ENCODE assay signal across 10 cellular contexts in the genomic region with DNA sequence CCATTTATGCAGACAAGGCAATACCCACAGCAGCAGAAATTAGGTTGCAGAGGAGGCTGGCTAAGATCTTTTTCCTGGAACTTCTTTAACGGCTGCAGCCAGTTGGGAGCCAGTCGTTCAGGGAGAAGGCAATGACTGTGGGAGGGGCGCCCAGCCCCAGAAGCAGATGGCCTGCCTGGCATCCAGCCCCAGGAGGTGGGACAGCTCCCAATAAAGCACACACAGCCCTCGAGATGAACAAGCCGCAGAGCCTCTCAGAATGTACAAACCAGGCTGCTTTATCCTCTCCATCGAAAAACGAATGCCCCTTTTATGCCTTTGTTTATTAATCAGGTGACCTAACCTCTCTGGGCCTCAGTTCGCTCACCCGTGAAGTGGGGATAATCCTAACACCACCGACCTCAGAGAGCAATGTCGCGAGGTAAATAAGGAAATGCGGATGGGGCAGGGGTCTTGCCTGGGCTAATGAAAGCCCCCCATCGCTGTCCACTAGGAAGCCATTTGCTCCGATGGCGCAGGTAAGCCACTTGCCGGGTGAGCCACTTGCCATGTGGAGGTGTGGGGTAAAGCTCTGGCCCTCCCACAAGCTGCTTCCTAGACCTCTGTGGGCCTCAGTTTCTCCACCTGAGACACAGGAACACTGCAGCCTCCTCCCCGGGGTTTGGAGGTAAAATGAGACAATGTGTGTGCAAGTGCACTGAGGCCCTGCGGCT. TPM values are rescaled to one million over a fixed set of nuclear protein-coding genes. Genes with fewer than 3 reads are reported as not detected.
DNase-seq lines count a peak whose midpoint lies in the region; ATAC-seq and TF ChIP-seq lines count a peak whose summit lies in the region.
"Had no signal": no experiment of that assay in that cellular context is flagged by ENCODE, and none has a peak within 500 bp of the region (broad histone marks: within the 10 kb centered on the region; RNA-seq: fewer than 3 reads in every experiment).

No MANE protein-coding gene starts in this region.

- no peak overlapping the region for H3K4me3 Mint-ChIP-seq in H9
- H3K4me3 Mint-ChIP-seq: T-helper 1 cell treated with Interleukin-12 subunit alpha and Interleukin-12 subunit beta and Interleukin-4 antibody, amounts not matched to agents 30 μg/mL and 1 μg/mL, for 36 hours had no signal

- H3K36me3 Mint-ChIP-seq in H9 (ENCODE audit: insufficient read depth in 1 of 3, low read depth in 3 of 3), result no peaks in the 10 kb centered on the region

- H3K27me3 ChIP-seq in DND-41 (ENCODE audit: insufficient read depth, low read length, poor library complexity), result peaks cover 32% of the 10 kb centered on the region
- H3K27me3 ChIP-seq in cardiac muscle cell, result no peaks in the 10 kb centered on the region
- no peaks in the 10 kb centered on the region for H3K27me3 ChIP-seq in H9 (ENCODE audit: insufficient read depth, low read length)

- peaks cover 9 to 14% of the 10 kb centered on the region in 2 experiments for H3K4me1 Mint-ChIP-seq in H9

- no peak overlapping the region for H2BK20ac ChIP-seq in H9 (ENCODE audit: low read depth, low read length, poor library complexity, severe bottlenecking)

- H3K36me3 ChIP-seq in DND-41 (ENCODE audit: insufficient read depth, low read length) (no peaks in the 10 kb centered on the region), cardiac muscle cell (no peaks in the 10 kb centered on the region)

- H3K9me3 ChIP-seq in DND-41 (ENCODE audit: insufficient read depth, low read length, severe bottlenecking) (no peaks in the 10 kb centered on the region), cardiac muscle cell (ENCODE audit: low read depth) (no peaks in the 10 kb centered on the region), H9 (ENCODE audit: control insufficient read depth, low read depth, low read length) (no peaks in the 10 kb centered on the region)

- no peaks in the 10 kb centered on the region for H3K23me2 ChIP-seq in H9 (ENCODE audit: insufficient read length, low read depth, low read length, poor library complexity, severe bottlenecking)

- no peak overlapping the region for H2BK12ac ChIP-seq in H9 (ENCODE audit: insufficient read length, low read depth, low read length)

- H3K9ac ChIP-seq in DND-41 (ENCODE audit: low read depth, low read length), result no peak overlapping the region
- no peak overlapping the region for H3K9ac ChIP-seq in H9 (ENCODE audit: extremely low read depth, insufficient read length, low read length)

- no peak overlapping the region for H3K27ac Mint-ChIP-seq in H9
- H3K27ac Mint-ChIP-seq: T-helper 1 cell treated with Interleukin-12 subunit alpha and Interleukin-12 subunit beta and Interleukin-4 antibody, amounts not matched to agents 30 μg/mL and 1 μg/mL, for 36 hours had no signal

- peaks cover 1% of the 10 kb centered on the region; the same call in 1 of the 2 replicates for H3K27me3 Mint-ChIP-seq in H9 (ENCODE audit: low read depth)

- no peak overlapping the region for H4K5ac ChIP-seq in H9 (ENCODE audit: insufficient read length, low read depth, low read length)

- intact Hi-C loops in sciatic nerve (cut with DNase I), result no loop called here

- H3K4me3 ChIP-seq in DND-41 (ENCODE audit: low read depth in 1 of 2, low read length in 2 of 2) (no peak overlapping the region), cardiac muscle cell (no peak overlapping the region)

- 0 out of 2 replicates have a peak, but pooled peaks cover 5% of the 10 kb centered on the region for H3K4me1 ChIP-seq in DND-41 (ENCODE audit: insufficient read depth, low read length)
- H3K4me1 ChIP-seq in cardiac muscle cell (ENCODE audit: low read depth), result peaks cover 20% of the 10 kb centered on the region
- H3K4me1 ChIP-seq in H9 (ENCODE audit: insufficient read depth, low read length), result no peaks in the 10 kb centered on the region

- H3K4me2 ChIP-seq in DND-41 (ENCODE audit: insufficient read depth, low read length) (no peak overlapping the region), H9 (ENCODE audit: insufficient read depth, insufficient read length, low read length) (no peak overlapping the region)

- no peak overlapping the region for H2BK15ac ChIP-seq in H9 (ENCODE audit: low read depth, low read length)

- H2BK5ac ChIP-seq in H9 (ENCODE audit: insufficient read length, low read length), result no peak overlapping the region

- H3K9me3 Mint-ChIP-seq in H9, result no peaks in the 10 kb centered on the region
- H3K9me3 Mint-ChIP-seq: T-helper 1 cell treated with Interleukin-12 subunit alpha and Interleukin-12 subunit beta and Interleukin-4 antibody, amounts not matched to agents 30 μg/mL and 1 μg/mL, for 36 hours had no signal

- H4K8ac ChIP-seq in H9 (replicated peaks; ENCODE audit: insufficient read length, low read depth, low read length), result no peak overlapping the region

- H2BK120ac ChIP-seq in H9 (ENCODE audit: low read depth, low read length, poor library complexity, severe bottlenecking), result no peak overlapping the region

- H3K18ac ChIP-seq in H9 (ENCODE audit: insufficient read length, low read depth, low read length), result no peak overlapping the region

- no peak overlapping the region for H3T11ph ChIP-seq in H9 (ENCODE audit: low read length)

- H3K23ac ChIP-seq in H9 (ENCODE audit: insufficient read length, low read depth, low read length), result no peak overlapping the region

- DNase-seq in DND-41, result peak; percentile 5
- peak; percentile 79 for DNase-seq in NCI-H82 (lab: John Stamatoyannopoulos, UW)
- DNase-seq in cardiac muscle cell (ENCODE audit: low read depth in 1 of 2, low spot score in 1 of 2), result peak; percentile 43 to 53
- DNase-seq in sciatic nerve (ENCODE audit: low spot score), result peak; percentile 85
- DNase-seq in H9, result no peak
- no peak for DNase-seq in iPS-NIHi11 (ENCODE audit: low spot score)
- DNase-seq: effector CD4-positive, alpha-beta T cell had no signal

- no peak overlapping the region for H3K27ac ChIP-seq in DND-41 (ENCODE audit: low read length)
- no peak overlapping the region for H3K27ac ChIP-seq in cardiac muscle cell
- H3K27ac ChIP-seq in H9 (ENCODE audit: insufficient read length, low read depth, low read length), result no peak overlapping the region

- ATAC-seq in DND-41 (ENCODE audit: insufficient read depth, low read depth) (no peak), sciatic nerve (peak; percentile 82), GM18868 (IDR thresholded peaks at IDR 0.05; ENCODE audit: unreplicated experiment) (no peak), HG02981 (IDR thresholded peaks at IDR 0.05; ENCODE audit: unreplicated experiment) (no peak)

- H3K14ac ChIP-seq in H9 (ENCODE audit: insufficient read depth, low read length), result no peak overlapping the region

- no peak overlapping the region for H2AK5ac ChIP-seq in H9 (ENCODE audit: insufficient read length, low read length)

- WGBS in H9 (ENCODE audit: extremely low coverage, insufficient read length, low lambda C conversion rate), result no CpG with 5 or more reads among the region's 19 CpGs

- H3K56ac ChIP-seq in H9 (ENCODE audit: insufficient read length, low read depth, low read length), result no peak overlapping the region

- TF ChIP-seq CTCF in DND-41 (IDR thresholded peaks at IDR 0.05; ENCODE audit: borderline replicate concordance, extremely low read depth, low read length, poor library complexity, severe bottlenecking), result no peak
- no peak for TF ChIP-seq CTCF in cardiac muscle cell (IDR thresholded peaks at IDR 0.05; ENCODE audit: low read depth, low read length)
- no peak for TF ChIP-seq CTCF in H9 (conservative IDR thresholded peaks at IDR 0.05)

- H3K79me2 ChIP-seq in DND-41 (ENCODE audit: insufficient read depth, low read length) (no peaks in the 10 kb centered on the region), H9 (ENCODE audit: insufficient read depth, low read length) (no peaks in the 10 kb centered on the region)

- no peak overlapping the region for H3K4ac ChIP-seq in H9 (ENCODE audit: low read depth, low read length)

- H3K79me1 ChIP-seq in H9 (ENCODE audit: insufficient read depth, low read depth, low read length, poor library complexity, severe bottlenecking), result no peaks in the 10 kb centered on the region

- H4K20me1 ChIP-seq in DND-41 (ENCODE audit: insufficient read depth, low read length), result no peaks in the 10 kb centered on the region
- no peaks in the 10 kb centered on the region for H4K20me1 ChIP-seq in H9 (ENCODE audit: control insufficient read depth, insufficient read depth, insufficient read length)

- no peak overlapping the region for H2AFZ ChIP-seq in DND-41 (ENCODE audit: low read depth, low read length)
- H2AFZ ChIP-seq in H9 (ENCODE audit: low read length), result no peak overlapping the region

- H4K91ac ChIP-seq in H9 (ENCODE audit: insufficient read length, low read depth, low read length), result no peak overlapping the region

RNA-seq across cellular contexts. Expression of a gene that starts 35.8 kb away (rescaled TPM):
- 1.0 and 1.1 TPM in 2 replicates for total RNA-seq in cardiac muscle cell
- polyA plus RNA-seq in cardiac muscle cell, result 1.0 and 4.5 TPM in 2 replicates
- 178 TPM for total RNA-seq in sciatic nerve
- 0.11 and 0.22 TPM in 2 replicates for total RNA-seq in H9 (2021)

Comparison
In these comparisons a context has a peak if more than half of its experiments do, and no peak if none do; other contexts are left out.
1. DNase-seq: peak in DND-41 (single experiment), NCI-H82 (single experiment), cardiac muscle cell (2 of 2) and sciatic nerve (single experiment); none in H9 (single experiment) and iPS-NIHi11 (single experiment).
2. RNA of a gene that starts 35.8 kb away (total RNA-seq): 178 TPM in sciatic nerve (single experiment); 1.0 to 1.1 TPM in cardiac muscle cell and 0.11 to 0.22 TPM in H9; every median in the first group is over 10 times any median in the second.